In genomic region chr2:189217546-189217945, GRCh38 we compare ENCODE assay signal across 1 cellular context.
TF ChIP-seq lines count a peak whose summit lies in the region.

No MANE protein-coding gene starts in this region.

TF ChIP-seq in H1, 55 proteins besides CTCF, POLR2A, EP300 and RAD21 (continued from another document):
- TF ChIP-seq YY1 (IDR thresholded peaks at IDR 0.05; ENCODE audit: low read depth, low read length) (no peak), RBBP5 (IDR thresholded peaks at IDR 0.05; ENCODE audit: borderline replicate concordance, low read depth, low read length) (peak; percentile 54; the same call in 1 of the 2 replicates), CREB1 (IDR thresholded peaks at IDR 0.05) (peak; percentile 65), JUND (IDR thresholded peaks at IDR 0.05; ENCODE audit: low read length) (peak; percentile 13; the same call in 1 of the 2 replicates), MAFK (IDR thresholded peaks at IDR 0.05; ENCODE audit: low read depth, low read length) (peak; percentile 54; the same call in 1 of the 2 replicates), PHF8 (conservative IDR thresholded peaks at IDR 0.05; ENCODE audit: low read depth, low read length) (no peak), BCL11A (IDR thresholded peaks at IDR 0.05; ENCODE audit: low read depth in 2 of 2, low read length in 2 of 2) (peak in 1 of 2 experiments; percentile 42)
TF ChIP-seq in H1: peak in this region for 12.
